Comparison of ENCODE assay signal across 30 cellular contexts in the genomic region with DNA sequence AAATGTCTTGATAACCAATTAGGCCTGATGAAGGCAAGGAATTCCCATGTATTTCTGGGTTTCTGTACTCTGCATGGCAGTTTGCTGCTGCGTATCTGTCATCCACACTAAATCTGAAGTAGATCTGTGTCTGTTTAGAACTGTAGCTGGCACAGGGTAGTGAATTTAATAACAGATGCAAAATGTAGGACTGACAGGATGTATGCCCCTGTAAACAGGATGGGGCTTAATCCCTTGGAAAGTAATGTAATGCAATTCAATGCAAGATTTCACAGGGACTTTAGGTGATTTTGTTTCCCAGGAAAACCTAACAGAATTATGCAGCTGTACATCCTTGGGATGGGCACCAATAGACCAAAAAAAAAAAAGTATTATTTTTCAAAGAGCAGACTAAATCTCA.
"Had no signal": no experiment of that assay in that cellular context is flagged by ENCODE, and none has a peak within 500 bp of the region (broad histone marks: within the 10 kb centered on the region; RNA-seq: fewer than 3 reads in every experiment).

No MANE protein-coding gene starts in this region.

- DNase-seq: activated effector memory CD4-positive, alpha-beta T cell treated with anti-CD3 and anti-CD28 coated beads, Interleukin-2, amount 50 U/mL, for 16 hours; activated effector memory CD4-positive, alpha-beta T cell treated with Interleukin-2 at 50 U/mL for 16 hours; activated gamma-delta T cell; activated gamma-delta T cell treated with Interleukin-2 at 50 U/mL for 16 hours; activated naive CD4-positive, alpha-beta T cell; activated naive CD4-positive, alpha-beta T cell treated with anti-CD3 and anti-CD28 coated beads for 36 hours; activated naive CD4-positive, alpha-beta T cell treated with anti-CD3 and anti-CD28 coated beads, Interleukin-2, amount 10 ng/mL, durations not matched to agents 7 days and 5 days; activated naive CD4-positive, alpha-beta T cell treated with anti-CD3 and anti-CD28 coated beads, Interleukin-2, amount 50 U/mL, for 16 hours; activated naive CD4-positive, alpha-beta T cell treated with Interleukin-2 at 50 U/mL for 16 hours; activated naive CD8-positive, alpha-beta T cell treated with anti-CD3 and anti-CD28 coated beads for 36 hours; activated naive CD8-positive, alpha-beta T cell treated with anti-CD3 and anti-CD28 coated beads, Interleukin-2, amount 10 ng/mL, durations not matched to agents 7 days and 5 days; activated naive CD8-positive, alpha-beta T cell treated with anti-CD3 and anti-CD28 coated beads, Interleukin-2, amount 50 U/mL, for 24 hours; activated T-cell treated with anti-CD3 and anti-CD28 coated beads, Interleukin-2, amount 50 U/mL, for 48 hours; activated T-cell treated with anti-CD3 and anti-CD28 coated beads, Interleukin-2, amount 50 U/mL, for 72 hours; adrenal gland; amniotic stem cell; amygdala; anterior cingulate cortex; aorta; body of pancreas; brain microvascular endothelial cell; caudate nucleus; central memory CD4-positive, alpha-beta T cell; cerebellar nuclear complex; colonic mucosa had no signal

- H3K4me1 ChIP-seq: adrenal gland, ascending aorta, body of pancreas, breast epithelium, colonic mucosa had no signal

- H3K27me3 ChIP-seq: adrenal gland, ascending aorta, body of pancreas, brain microvascular endothelial cell, breast epithelium, cardiac muscle cell, colonic mucosa had no signal

- H3K36me3 ChIP-seq: adrenal gland, ascending aorta, brain microvascular endothelial cell, breast epithelium, cardiac muscle cell, colonic mucosa had no signal

- H3K4me3 ChIP-seq: adrenal gland, ascending aorta, body of pancreas, breast epithelium, cardiac muscle cell, colonic mucosa had no signal

- H3K27ac ChIP-seq: adrenal gland, ascending aorta, body of pancreas, brain microvascular endothelial cell, breast epithelium, cardiac muscle cell, colonic mucosa had no signal

- ATAC-seq: activated naive CD4-positive, alpha-beta T cell treated with anti-CD3 and anti-CD28 coated beads, Interleukin-2, amount 50 U/mL, for 72 hours; activated naive CD8-positive, alpha-beta T cell treated with anti-CD3 and anti-CD28 coated beads, Interleukin-2, amount 50 U/mL, for 24 hours; activated T-cell treated with anti-CD3 and anti-CD28 coated beads, Interleukin-2, amount 50 U/mL, for 72 hours; activated T-helper 17 cell treated with anti-CD3 and anti-CD28 coated beads, Interleukin-2, amount 50 U/mL, for 72 hours; body of pancreas had no signal

- H3K9me3 ChIP-seq: adrenal gland, ascending aorta, body of pancreas, breast epithelium, colonic mucosa had no signal
